In the genomic region with DNA sequence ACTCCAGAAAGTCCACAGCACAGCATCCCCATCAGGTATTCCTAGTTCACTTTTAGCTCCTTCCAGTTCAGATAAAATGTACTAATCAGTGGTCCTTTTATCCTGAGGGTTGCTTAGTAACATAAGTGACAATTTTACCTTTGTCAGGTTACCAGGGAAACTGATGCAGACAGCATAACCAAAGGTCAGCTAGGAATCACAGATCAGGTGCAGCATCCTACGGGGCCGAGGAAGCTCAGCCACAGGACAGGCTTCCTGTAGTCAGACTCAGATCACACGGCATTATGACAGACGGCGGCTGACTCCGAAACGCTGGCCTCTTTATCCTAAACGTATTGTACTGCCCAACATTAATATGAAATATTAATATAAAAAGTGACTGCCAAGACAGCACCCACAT, we compare ENCODE assay signal across 22 cellular contexts.
"Had no signal": no experiment of that assay in that cellular context is flagged by ENCODE, and none has a peak within 500 bp of the region (broad histone marks: within the 10 kb centered on the region; RNA-seq: fewer than 3 reads in every experiment).

No MANE protein-coding gene starts in this region.

- H3K4me1 ChIP-seq: esophagus muscularis mucosa, gastroesophageal sphincter, heart left ventricle, left lung, lower lobe of right lung had no signal

- H3K27ac ChIP-seq: coronary artery, dorsolateral prefrontal cortex, esophagus muscularis mucosa, foreskin keratinocyte, gastroesophageal sphincter, heart left ventricle, hepatocyte, left lung, lower lobe of right lung had no signal

- H3K4me2 ChIP-seq: hepatocyte had no signal

- H3K4me3 ChIP-seq: coronary artery, dorsolateral prefrontal cortex, esophagus muscularis mucosa, gastroesophageal sphincter, heart left ventricle, hepatocyte, left lung, lower lobe of right lung, mucosa of descending colon had no signal

- H3K27me3 ChIP-seq: esophagus muscularis mucosa, foreskin keratinocyte, hepatocyte, left lung had no signal

- H2AFZ ChIP-seq: hepatocyte had no signal

- H3K36me3 ChIP-seq: esophagus muscularis mucosa, gastroesophageal sphincter, heart left ventricle, left lung, lower lobe of right lung had no signal

- H3K9me3 ChIP-seq: esophagus muscularis mucosa, gastroesophageal sphincter, heart left ventricle, left lung, lower lobe of right lung, mucosa of descending colon had no signal

- DNase-seq: dermis blood vessel endothelial cell; dorsolateral prefrontal cortex; effector CD4-positive, alpha-beta T cell; effector memory CD4-positive, alpha-beta T cell; foreskin keratinocyte; heart left ventricle; immature natural killer cell; left cardiac atrium; left lung; left ventricle myocardium superior; lower lobe of right lung; mesenchymal stem cell; mucosa of descending colon; naive B cell had no signal

- FAIRE-seq: colon, endothelial cell of umbilical vein, frontal cortex, keratinocyte had no signal

- H3K79me2 ChIP-seq: hepatocyte had no signal
